21 cellular contexts compared by ENCODE assay signal in genomic region chr22:25950101-25950500, GRCh38.
DNase-seq lines count a peak whose midpoint lies in the region; ATAC-seq and TF ChIP-seq lines count a peak whose summit lies in the region.
"Had no signal": no experiment of that assay in that cellular context is flagged by ENCODE, and none has a peak within 500 bp of the region (broad histone marks: within the 10 kb centered on the region; RNA-seq: fewer than 3 reads in every experiment).

No MANE protein-coding gene starts in this region.

- H3K4me3 ChIP-seq in upper lobe of left lung, result no peak overlapping the region
- H3K4me3 ChIP-seq: SJCRH30 had no signal

- H3K4me3 Mint-ChIP-seq in stimulated activated naive CD8-positive, alpha-beta T cell treated with anti-CD3 and anti-CD28 coated beads, Interleukin-15, amount 100 ng/mL, for 72 hours, result no peak overlapping the region
- H3K4me3 Mint-ChIP-seq: CD4-positive, CD25-positive, alpha-beta regulatory T cell had no signal

- H3K27ac ChIP-seq in upper lobe of left lung, result no peak overlapping the region
- H3K27ac ChIP-seq: KMS-11, SJCRH30 had no signal

- no peaks in the 10 kb centered on the region for H3K36me3 ChIP-seq in upper lobe of left lung
- H3K36me3 ChIP-seq: BE2C had no signal

- TF ChIP-seq CTCF in upper lobe of left lung (IDR thresholded peaks at IDR 0.05), result no peak

- no peak for TF ChIP-seq EP300 in upper lobe of left lung (IDR thresholded peaks at IDR 0.05)

- H3K27ac Mint-ChIP-seq in stimulated activated naive CD8-positive, alpha-beta T cell treated with anti-CD3 and anti-CD28 coated beads, Interleukin-15, amount 100 ng/mL, for 72 hours, result no peak overlapping the region

- H3K9me3 Mint-ChIP-seq in stimulated activated naive CD8-positive, alpha-beta T cell treated with anti-CD3 and anti-CD28 coated beads, Interleukin-15, amount 100 ng/mL, for 72 hours, result no peaks in the 10 kb centered on the region

- no peak for TF ChIP-seq POLR2A in upper lobe of left lung (IDR thresholded peaks at IDR 0.05)

- no peak for DNase-seq in stimulated activated naive CD8-positive, alpha-beta T cell treated with anti-CD3 and anti-CD28 coated beads, Interleukin-15, amount 100 ng/mL, for 72 hours
- no peak for DNase-seq in stimulated activated naive CD8-positive, alpha-beta T cell treated with anti-CD3 and anti-CD28 coated beads, Interleukin-15, Interleukin-2, amounts not matched to agents 100 U/mL and 50 U/mL, for 24 hours
- DNase-seq in GM19240 (ENCODE audit: insufficient read length, low spot score), result peak; percentile 48
- peak; percentile 35 for DNase-seq in middle frontal gyrus (ENCODE audit: extremely low spot score, low spot score)
- no peak for DNase-seq in upper lobe of left lung
- DNase-seq: BE2C; CD4-positive, CD25-positive, alpha-beta regulatory T cell; DMS79; GOT3; IMR-90; NCI-H1092 treated with DMSO at 0.1 percent for 48 hours; NCI-H1436 treated with DMSO at 0.1 percent for 48 hours; NCI-H1930; NCI-H2227 treated with DMSO at 0.1 percent for 48 hours; NCI-H510A; NK-92 treated with Interleukin-12 subunit alpha and Interleukin-12 subunit beta, amount 100 ng/mL, for 24 hours; SJCRH30 had no signal

- 60 to 63% methylated on average over 1 of the region's 1 CpG for WGBS in upper lobe of left lung, 2 donors

- ATAC-seq in stimulated activated naive CD8-positive, alpha-beta T cell treated with anti-CD3 and anti-CD28 coated beads, Interleukin-15, amount 100 ng/mL, for 72 hours, result peak; percentile 64
- no peak for ATAC-seq in stimulated activated naive CD8-positive, alpha-beta T cell treated with anti-CD3 and anti-CD28 coated beads, Interleukin-15, Interleukin-2, amounts not matched to agents 100 U/mL and 50 U/mL, for 24 hours
- no peak for ATAC-seq in SK-N-SH treated with all-trans-retinoic acid at 6 μM for 48 hours
- ATAC-seq in HG03097 (IDR thresholded peaks at IDR 0.05; ENCODE audit: low FRiP score, unreplicated experiment), result no peak
- no peak for ATAC-seq in upper lobe of left lung (ENCODE audit: low FRiP score in 2 of 2)
- ATAC-seq: HCT116 had no signal

- H3K9me3 ChIP-seq in upper lobe of left lung, result no peaks in the 10 kb centered on the region
- H3K9me3 ChIP-seq: BE2C, SJCRH30 had no signal

- H3K4me1 ChIP-seq in upper lobe of left lung, result no peaks in the 10 kb centered on the region
- H3K4me1 ChIP-seq: BE2C, SJCRH30 had no signal

- H3K27me3 ChIP-seq in upper lobe of left lung, result no peaks in the 10 kb centered on the region
- H3K27me3 ChIP-seq: BE2C, SJCRH30 had no signal

- peaks cover 18% of the 10 kb centered on the region for H3K27me3 Mint-ChIP-seq in stimulated activated naive CD8-positive, alpha-beta T cell treated with anti-CD3 and anti-CD28 coated beads, Interleukin-15, amount 100 ng/mL, for 72 hours
- H3K27me3 Mint-ChIP-seq: CD4-positive, CD25-positive, alpha-beta regulatory T cell had no signal

- no peaks in the 10 kb centered on the region for H3K4me1 Mint-ChIP-seq in stimulated activated naive CD8-positive, alpha-beta T cell treated with anti-CD3 and anti-CD28 coated beads, Interleukin-15, amount 100 ng/mL, for 72 hours
- H3K4me1 Mint-ChIP-seq: CD4-positive, CD25-positive, alpha-beta regulatory T cell had no signal

TF ChIP-seq in SK-N-SH treated with all-trans-retinoic acid at 6 μM for 48 hours, 23 proteins besides CTCF, POLR2A, EP300 and RAD21:
- TF ChIP-seq ZFP3 (CRISPR knock-in tag; IDR thresholded peaks at IDR 0.05), result no peak
- no peak for TF ChIP-seq ZFP30 (CRISPR knock-in tag; IDR thresholded peaks at IDR 0.05)
- TF ChIP-seq ZNF70 (CRISPR knock-in tag; IDR thresholded peaks at IDR 0.05), result no peak
- TF ChIP-seq TSHZ2 (CRISPR knock-in tag; IDR thresholded peaks at IDR 0.05), result no peak
- TF ChIP-seq CREB5 (CRISPR knock-in tag; IDR thresholded peaks at IDR 0.05; ENCODE audit: low read depth), result no peak
- no peak for TF ChIP-seq ZNF565 (CRISPR knock-in tag; conservative IDR thresholded peaks at IDR 0.05; ENCODE audit: low read depth)

Comparison
In these comparisons a context has a peak if more than half of its experiments do, and no peak if none do; other contexts are left out.
1. DNase-seq: peak in GM19240 (single experiment) and middle frontal gyrus (single experiment); none in stimulated activated naive CD8-positive, alpha-beta T cell treated with anti-CD3 and anti-CD28 coated beads, Interleukin-15, amount 100 ng/mL, for 72 hours (0 of 2), stimulated activated naive CD8-positive, alpha-beta T cell treated with anti-CD3 and anti-CD28 coated beads, Interleukin-15, Interleukin-2, amounts not matched to agents 100 U/mL and 50 U/mL, for 24 hours (single experiment) and upper lobe of left lung (0 of 2).